1 cellular context compared by ENCODE assay signal in genomic region chr6:35727935-35728662, GRCh38.
A peak's percentile ranks its signal among the peaks of the same experiment; 100 is the strongest.
TF ChIP-seq lines count a peak whose summit lies in the region.

No MANE protein-coding gene starts in this region.

TF ChIP-seq in HepG2, 621 proteins besides CTCF, POLR2A, EP300 and RAD21 (continued from another document and continues in another):
- TF ChIP-seq PATZ1 (CRISPR knock-in tag; IDR thresholded peaks at IDR 0.05) (peak; percentile 35; the same call in 1 of the 2 replicates), BATF2 (CRISPR knock-in tag; IDR thresholded peaks at IDR 0.05) (no peak), CCDC6 (CRISPR knock-in tag; IDR thresholded peaks at IDR 0.05) (no peak), ARID2 (CRISPR knock-in tag; IDR thresholded peaks at IDR 0.05; ENCODE audit: borderline replicate concordance) (peak; percentile 98), ZNF770 (CRISPR knock-in tag; IDR thresholded peaks at IDR 0.05) (peak; percentile 59; the same call in 1 of the 2 replicates), GATAD2A (CRISPR knock-in tag; IDR thresholded peaks at IDR 0.05) (0 out of 2 replicates have a peak, but pooled peaks have one; percentile 8), EZH2 (conservative IDR thresholded peaks at IDR 0.05; ENCODE audit: low read depth, low read length) (no peak), ZNF484 (CRISPR knock-in tag; IDR thresholded peaks at IDR 0.05; ENCODE audit: borderline replicate concordance, low read depth) (no peak), ZFP36L2 (CRISPR knock-in tag; IDR thresholded peaks at IDR 0.05) (no peak), RAD51 (IDR thresholded peaks at IDR 0.05; ENCODE audit: borderline replicate concordance) (no peak), JUN (CRISPR knock-in tag; IDR thresholded peaks at IDR 0.05) (no peak; the same call in 1 of the 2 replicates), NR2F2 (IDR thresholded peaks at IDR 0.05; ENCODE audit: borderline replicate concordance, low read depth) (no peak), ELK4 (CRISPR knock-in tag; IDR thresholded peaks at IDR 0.05; ENCODE audit: borderline replicate concordance) (no peak), ARHGAP35 (CRISPR knock-in tag; IDR thresholded peaks at IDR 0.05; ENCODE audit: borderline replicate concordance) (peak; percentile 21), ASH2L (IDR thresholded peaks at IDR 0.05; ENCODE audit: insufficient read length, low read depth, low read length) (no peak), ZNF589 (CRISPR knock-in tag; conservative IDR thresholded peaks at IDR 0.05) (no peak), RBAK (CRISPR knock-in tag; IDR thresholded peaks at IDR 0.05) (no peak), TBX3 (IDR thresholded peaks at IDR 0.05; ENCODE audit: borderline replicate concordance) (no peak), SNAPC5 (CRISPR knock-in tag; IDR thresholded peaks at IDR 0.05; ENCODE audit: borderline replicate concordance) (peak; percentile 50; the same call in 1 of the 2 replicates), POLR2AphosphoS5 (IDR thresholded peaks at IDR 0.05; ENCODE audit: low read depth, low read length) (no peak), RORA (CRISPR knock-in tag; IDR thresholded peaks at IDR 0.05) (no peak), ZNF777 (CRISPR knock-in tag; IDR thresholded peaks at IDR 0.05) (peak; percentile 80), ZNF207 (IDR thresholded peaks at IDR 0.05; ENCODE audit: borderline replicate concordance) (no peak), MEIS1 (CRISPR knock-in tag; IDR thresholded peaks at IDR 0.05; ENCODE audit: borderline replicate concordance) (0 out of 2 replicates have a peak, but pooled peaks have one; percentile 22), ARID3A (IDR thresholded peaks at IDR 0.05; ENCODE audit: low read depth, low read length) (no peak), ZBTB37 (CRISPR knock-in tag; IDR thresholded peaks at IDR 0.05) (no peak), ZNF775 (CRISPR knock-in tag; IDR thresholded peaks at IDR 0.05; ENCODE audit: borderline replicate concordance) (no peak), SSRP1 (CRISPR knock-in tag; IDR thresholded peaks at IDR 0.05) (no peak; the same call in 1 of the 2 replicates), FOXP4 (CRISPR knock-in tag; IDR thresholded peaks at IDR 0.05) (no peak), HNRNPH1 (optimal IDR thresholded peaks at IDR 0.05; ENCODE audit: low read depth, low read length) (no peak), KMT2B (CRISPR knock-in tag; IDR thresholded peaks at IDR 0.05) (0 out of 2 replicates have a peak, but pooled peaks have one; percentile 31), FOXK2 (IDR thresholded peaks at IDR 0.05) (no peak), ZNF75D (CRISPR knock-in tag; IDR thresholded peaks at IDR 0.05; ENCODE audit: borderline replicate concordance) (0 out of 2 replicates have a peak, but pooled peaks have one; percentile 59), ATM (IDR thresholded peaks at IDR 0.05; ENCODE audit: borderline replicate concordance) (no peak), NONO (IDR thresholded peaks at IDR 0.05) (no peak), NONO (CRISPR knock-in tag; conservative IDR thresholded peaks at IDR 0.05) (no peak; the same call in 1 of the 2 replicates), FOXP1 (IDR thresholded peaks at IDR 0.05) (no peak), FOXP1 (CRISPR knock-in tag; IDR thresholded peaks at IDR 0.05) (no peak), THAP11 (CRISPR knock-in tag; IDR thresholded peaks at IDR 0.05) (0 out of 2 replicates have a peak, but pooled peaks have one; percentile 14), ZBTB10 (CRISPR knock-in tag; IDR thresholded peaks at IDR 0.05; ENCODE audit: borderline replicate concordance) (peak; percentile 59; the same call in 1 of the 2 replicates), DNMT1 (CRISPR knock-in tag; IDR thresholded peaks at IDR 0.05) (peak; percentile 53), ZNF740 (CRISPR knock-in tag; IDR thresholded peaks at IDR 0.05) (no peak), ZFY (CRISPR knock-in tag; IDR thresholded peaks at IDR 0.05) (peak; percentile 60), PAWR (CRISPR knock-in tag; IDR thresholded peaks at IDR 0.05; ENCODE audit: borderline replicate concordance) (no peak), GPBP1L1 (CRISPR knock-in tag; IDR thresholded peaks at IDR 0.05) (no peak), ZNF598 (CRISPR knock-in tag; IDR thresholded peaks at IDR 0.05; ENCODE audit: borderline replicate concordance) (no peak)
